Comparison of ENCODE assay signal across 1 cellular context in genomic region chr6:7784248-7784647, GRCh38.
TF ChIP-seq lines count a peak whose summit lies in the region.

No MANE protein-coding gene starts in this region.

TF ChIP-seq in HepG2, 621 proteins besides CTCF, POLR2A, EP300 and RAD21 (continued from another document):
- peak; percentile 35; the same call in 1 of the 2 replicates for TF ChIP-seq USF2 (IDR thresholded peaks at IDR 0.05; ENCODE audit: low read depth, low read length)
- TF ChIP-seq USF2 (CRISPR knock-in tag; IDR thresholded peaks at IDR 0.05; ENCODE audit: borderline replicate concordance): no peak
